Comparison of ENCODE assay signal across 13 cellular contexts in genomic region chr5:126414874-126415502, GRCh38. TPM values are rescaled to one million over a fixed set of nuclear protein-coding genes. Genes with fewer than 3 reads are reported as not detected.
DNase-seq lines count a peak whose midpoint lies in the region; ATAC-seq and TF ChIP-seq lines count a peak whose summit lies in the region.
"Had no signal": no experiment of that assay in that cellular context is flagged by ENCODE, and none has a peak within 500 bp of the region (broad histone marks: within the 10 kb centered on the region; RNA-seq: fewer than 3 reads in every experiment).

No MANE protein-coding gene starts in this region.

- H3K36me3 ChIP-seq in BJ (ENCODE audit: control insufficient read depth, insufficient read depth, low read length): no peaks in the 10 kb centered on the region
- H3K36me3 ChIP-seq in heart right ventricle: no peaks in the 10 kb centered on the region
- H3K36me3 ChIP-seq in rectal smooth muscle tissue (ENCODE audit: control insufficient read depth, insufficient read depth, low read length): no peaks in the 10 kb centered on the region
- H3K36me3 ChIP-seq: BLaER1 treated with 17β-estradiol and CSF1 and Interleukin-3, amounts not matched to agents 10 nM and 100 nM had no signal

- H3K27me3 ChIP-seq in BJ (ENCODE audit: control insufficient read depth, insufficient read depth, low read length): no peaks in the 10 kb centered on the region
- no peaks in the 10 kb centered on the region for H3K27me3 ChIP-seq in heart right ventricle
- no peaks in the 10 kb centered on the region for H3K27me3 ChIP-seq in rectal smooth muscle tissue (ENCODE audit: control insufficient read depth, insufficient read depth, low read length)
- H3K27me3 ChIP-seq: BLaER1 treated with 17β-estradiol and CSF1 and Interleukin-3, amounts not matched to agents 10 nM and 100 nM had no signal

- WGBS in heart right ventricle, 2 donors: 13 to 18% methylated on average over 1 of the region's 1 CpG

- CTCF ChIA-PET in BJ (lab: Yijun Ruan, JAX): no interaction called here

- intact Hi-C loops in heart right ventricle (cut with DNase I): no loop called here

- H3K4me1 ChIP-seq in heart right ventricle (peaks cover 10 to 33% (median 27%) of the 10 kb centered on the region in 9 donors), rectal smooth muscle tissue (ENCODE audit: control insufficient read depth, insufficient read depth, low read length) (peaks cover 20% of the 10 kb centered on the region)

- POLR2A ChIA-PET in BJ (lab: Charles Lee): interaction anchor here (0.6 kb wide), 1 partner anchor 31 kb away, joined by 6 read pairs; no protein-coding TSS in a partner anchor

- in situ Hi-C loops in astrocyte of the spinal cord (cut with HindIII; ENCODE audit: low sequenced_read_pairs): no loop called here

- H3K9me3 ChIP-seq in heart right ventricle: peaks cover 0 to 10% (median 0%) of the 10 kb centered on the region in 11 donors

- peak; percentile 92 to 99 (median 98) for ATAC-seq in heart right ventricle
- ATAC-seq: activated CD8-positive, alpha-beta memory T cell treated with anti-CD3 and anti-CD28 coated beads, Interleukin-2, amount 10 ng/mL, durations not matched to agents 7 days and 5 days had no signal

- no peak overlapping the region for H3K9ac ChIP-seq in rectal smooth muscle tissue (ENCODE audit: low read length)
- H3K9ac ChIP-seq: BLaER1 treated with 17β-estradiol and CSF1 and Interleukin-3, amounts not matched to agents 10 nM and 100 nM had no signal

- TF ChIP-seq CTCF in BJ (IDR thresholded peaks at IDR 0.05; ENCODE audit: insufficient read depth, low read depth, low read length) (no peak), astrocyte of the spinal cord (IDR thresholded peaks at IDR 0.05; ENCODE audit: low read depth, low read length) (no peak), heart right ventricle (IDR thresholded peaks at IDR 0.05) (no peak)

- H3K27ac ChIP-seq in heart right ventricle: peak overlapping the region; percentile 22 to 84 (median 66)
- H3K27ac ChIP-seq in rectal smooth muscle tissue (ENCODE audit: low read depth, low read length): peak overlapping the region; percentile 33
- H3K27ac ChIP-seq: BLaER1 treated with 17β-estradiol and CSF1 and Interleukin-3, amounts not matched to agents 10 nM and 100 nM had no signal

- no peak overlapping the region for H3K4me3 ChIP-seq in BJ (ENCODE audit: low read depth, low read length)
- no peak overlapping the region for H3K4me3 ChIP-seq in astrocyte of the spinal cord (ENCODE audit: low read depth, low read length)
- peak overlapping the region in 3 of 10 donors; percentile 5 to 11 (median 6) for H3K4me3 ChIP-seq in heart right ventricle
- no peak overlapping the region for H3K4me3 ChIP-seq in rectal smooth muscle tissue (ENCODE audit: low read length)
- H3K4me3 ChIP-seq: BLaER1 treated with 17β-estradiol and CSF1 and Interleukin-3, amounts not matched to agents 10 nM and 100 nM had no signal

- DNase-seq in BJ (ENCODE audit: low read depth) (peak; percentile 44), astrocyte of the spinal cord (ENCODE audit: low read depth, low spot score) (peak; percentile 73), heart right ventricle (peak in 1 of 2 donors; percentile 85), NCI-H1694 treated with DMSO at 0.1 percent for 48 hours (lab: John Stamatoyannopoulos, UW) (no peak), COR-L47 (lab: John Stamatoyannopoulos, UW) (no peak), Kasumi-1 (lab: John Stamatoyannopoulos, UW) (no peak)
- DNase-seq in activated CD4-positive, alpha-beta T cell treated with anti-CD3 and anti-CD28 coated beads, Interleukin-2, amount 50 U/mL, for 48 hours: no peak
- DNase-seq: activated CD8-positive, alpha-beta memory T cell treated with anti-CD3 and anti-CD28 coated beads, Interleukin-2, amount 10 ng/mL, durations not matched to agents 7 days and 5 days; GOT3; naive B cell; NCI-H2171 treated with DMSO at 0.1 percent for 48 hours had no signal

RNA-seq across cellular contexts. Expression of gene GRAMD2B, which starts 8.2 kb away (rescaled TPM):
- polyA plus RNA-seq in BJ (2011; rRNA removed) (77.9 and 122 TPM in 2 replicates), heart right ventricle (10 to 100 TPM; 10.7 to 13.3 TPM)
- 22.7 and 25.6 TPM in 2 replicates for polyA minus RNA-seq in BJ (2011; rRNA and poly(A)+ RNA removed)
- total RNA-seq in heart right ventricle: 10 to 100 TPM; 29.1 to 47.3 (median 35.3) TPM

Comparison
In these comparisons a context has a peak if more than half of its experiments do, and no peak if none do; other contexts are left out.
1. DNase-seq: peak in BJ (single experiment) and astrocyte of the spinal cord (single experiment); none in NCI-H1694 treated with DMSO at 0.1 percent for 48 hours (single experiment), COR-L47 (single experiment), activated CD4-positive, alpha-beta T cell treated with anti-CD3 and anti-CD28 coated beads, Interleukin-2, amount 50 U/mL, for 48 hours (0 of 2) and Kasumi-1 (0 of 2).